14 cellular contexts compared by ENCODE assay signal in the genomic region with DNA sequence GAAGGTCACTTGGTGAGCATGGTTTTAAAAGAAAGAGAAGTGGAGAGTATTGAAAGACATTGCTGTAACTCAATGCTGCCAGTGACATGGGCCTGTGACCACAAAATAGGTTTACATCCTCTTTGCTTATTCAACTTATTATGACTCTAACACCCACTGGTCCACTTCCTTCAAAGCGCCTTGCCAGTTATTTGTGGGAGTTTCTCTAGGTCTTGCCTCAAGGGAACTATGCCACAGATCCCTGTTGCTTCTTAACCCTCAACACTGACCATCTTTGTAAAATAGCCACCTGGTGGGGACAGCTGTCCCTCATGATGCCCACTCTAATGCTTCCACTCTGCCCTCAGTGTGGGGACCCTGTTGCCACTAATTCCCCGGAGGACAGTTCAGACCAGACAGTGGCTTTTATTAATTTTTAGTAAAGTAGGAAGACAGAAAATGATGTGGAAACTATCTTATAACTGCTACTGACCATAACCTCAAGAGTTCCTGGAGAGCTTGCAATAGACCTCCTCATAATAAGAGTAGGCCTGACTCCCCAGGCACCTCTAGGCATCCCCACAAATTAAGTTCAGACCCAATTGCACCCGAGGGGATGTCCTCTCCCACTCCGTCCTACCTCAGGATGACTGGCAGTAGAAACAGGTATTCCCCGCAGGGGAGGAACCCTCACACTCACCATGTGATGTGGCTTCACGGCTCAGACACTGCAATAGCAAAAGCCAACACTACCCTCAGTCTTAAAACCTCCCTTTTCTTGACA. TPM values are rescaled to one million over a fixed set of nuclear protein-coding genes. Genes with fewer than 3 reads are reported as not detected.
A peak's percentile ranks its signal among the peaks of the same experiment; 100 is the strongest.
DNase-seq lines count a peak whose midpoint lies in the region; ATAC-seq and TF ChIP-seq lines count a peak whose summit lies in the region.
"Had no signal": no experiment of that assay in that cellular context is flagged by ENCODE, and none has a peak within 500 bp of the region (broad histone marks: within the 10 kb centered on the region; RNA-seq: fewer than 3 reads in every experiment).

No MANE protein-coding gene starts in this region.

- no peaks in the 10 kb centered on the region for H3K9me2 ChIP-seq in GM23248 (ENCODE audit: insufficient read depth)

- no peaks in the 10 kb centered on the region for H4K20me1 ChIP-seq in GM23248 (ENCODE audit: insufficient read depth)

- H3K4me1 Mint-ChIP-seq in natural killer cell, result peaks cover 16 to 17% of the 10 kb centered on the region in 2 donors

- no peak overlapping the region for H2AFZ ChIP-seq in GM23248

- no peak overlapping the region for H3K9ac ChIP-seq in GM23248

- H3K4me3 ChIP-seq in left ventricle myocardium inferior (no peak overlapping the region), sigmoid colon (no peak overlapping the region), GM23248 (no peak overlapping the region)
- H3K4me3 ChIP-seq: skin epidermis, suprapubic skin had no signal

- H3K36me3 Mint-ChIP-seq in natural killer cell, result no peaks in the 10 kb centered on the region

- H3K9me3 ChIP-seq in left ventricle myocardium inferior (replicated peaks) (no peaks in the 10 kb centered on the region), sigmoid colon (no peaks in the 10 kb centered on the region), GM23248 (ENCODE audit: low read depth) (no peaks in the 10 kb centered on the region)
- H3K9me3 ChIP-seq: suprapubic skin had no signal

- H3K79me2 ChIP-seq in GM23248 (ENCODE audit: insufficient read depth), result no peaks in the 10 kb centered on the region

- H3K27ac ChIP-seq in left ventricle myocardium inferior (replicated peaks), result no peak overlapping the region
- no peak overlapping the region for H3K27ac ChIP-seq in sigmoid colon
- no peak overlapping the region for H3K27ac ChIP-seq in GM23248
- H3K27ac ChIP-seq: skin epidermis, suprapubic skin had no signal

- H3K27me3 ChIP-seq in left ventricle myocardium inferior (ENCODE audit: low read depth) (no peaks in the 10 kb centered on the region), sigmoid colon (no peaks in the 10 kb centered on the region), GM23248 (replicated peaks; ENCODE audit: insufficient read depth) (peaks cover 5% of the 10 kb centered on the region; the same call in 1 of the 2 replicates)
- H3K27me3 ChIP-seq: suprapubic skin had no signal

- intact Hi-C loops in natural killer cell (cut with micrococcal nuclease) (no loop called here), left ventricle myocardium superior (cut with micrococcal nuclease) (no loop called here), left ventricle myocardium inferior (cut with micrococcal nuclease) (no loop called here), sigmoid colon (cut with DNase I) (no loop called here)

- no peak for TF ChIP-seq POLR2A in sigmoid colon (IDR thresholded peaks at IDR 0.05)

- no peak overlapping the region for H3K4me3 Mint-ChIP-seq in natural killer cell
- H3K4me3 Mint-ChIP-seq: effector memory CD8-positive, alpha-beta T cell had no signal

- ATAC-seq in GM19025 (IDR thresholded peaks at IDR 0.05; ENCODE audit: low read depth, unreplicated experiment) (peak; percentile 84), HG02678 (IDR thresholded peaks at IDR 0.05; ENCODE audit: unreplicated experiment) (peak; percentile 93), HG03575 (IDR thresholded peaks at IDR 0.05; ENCODE audit: extremely low read depth, insufficient number of reproducible peaks, low FRiP score, unreplicated experiment) (peak; percentile 87), natural killer cell (peak; percentile 44 to 67 (median 51)), left ventricle myocardium superior (no peak)
- ATAC-seq: effector memory CD8-positive, alpha-beta T cell; Right ventricle myocardium inferior had no signal

- in situ Hi-C loops in GM23248 (cut with MboI), result no loop called here

- no peaks in the 10 kb centered on the region for H3F3A ChIP-seq in GM23248 (ENCODE audit: insufficient read depth)

- 73 to 81% methylated on average over 6 of the region's 6 CpGs for WGBS in sigmoid colon, 2 donors
- 47 to 49% methylated on average over 6 of the region's 6 CpGs for WGBS in GM23248 (ENCODE audit: low coverage in 1 of 2, low lambda C conversion rate in 2 of 2, missing lambda C conversion rate in 2 of 2), 2 experiments

- no peak for DNase-seq in natural killer cell
- DNase-seq in left ventricle myocardium superior, result no peak
- DNase-seq in left ventricle myocardium inferior, result no peak
- no peak for DNase-seq in sigmoid colon
- DNase-seq in GM23248, result no peak
- DNase-seq: activated effector memory CD4-positive, alpha-beta T cell treated with Interleukin-2 at 50 U/mL for 16 hours; effector memory CD8-positive, alpha-beta T cell; left colon had no signal

- TF ChIP-seq CTCF in natural killer cell (IDR thresholded peaks at IDR 0.05) (no peak), left ventricle myocardium inferior (IDR thresholded peaks at IDR 0.05; ENCODE audit: borderline replicate concordance) (no peak), sigmoid colon (IDR thresholded peaks at IDR 0.05) (no peak)

- H3K27me3 Mint-ChIP-seq in natural killer cell (ENCODE audit: low read depth in 2 of 2), result peaks cover 0 to 3% of the 10 kb centered on the region in 2 donors
- H3K27me3 Mint-ChIP-seq: effector memory CD8-positive, alpha-beta T cell had no signal

- no peak for TF ChIP-seq EP300 in sigmoid colon (IDR thresholded peaks at IDR 0.05)

- peak overlapping the region in 1 of 2 donors; percentile 39 for H3K27ac Mint-ChIP-seq in natural killer cell

- no peaks in the 10 kb centered on the region for H3K4me1 ChIP-seq in left ventricle myocardium inferior
- H3K4me1 ChIP-seq in sigmoid colon, result no peaks in the 10 kb centered on the region
- no peaks in the 10 kb centered on the region for H3K4me1 ChIP-seq in GM23248 (ENCODE audit: insufficient read depth)
- H3K4me1 ChIP-seq: suprapubic skin had no signal

- no peaks in the 10 kb centered on the region for H3K9me3 Mint-ChIP-seq in natural killer cell
- H3K9me3 Mint-ChIP-seq: effector memory CD8-positive, alpha-beta T cell had no signal

- no peak overlapping the region for H3K4me2 ChIP-seq in GM23248 (ENCODE audit: unreplicated experiment)

- H3K36me3 ChIP-seq in left ventricle myocardium inferior, result no peaks in the 10 kb centered on the region
- no peaks in the 10 kb centered on the region for H3K36me3 ChIP-seq in sigmoid colon
- H3K36me3 ChIP-seq in GM23248 (ENCODE audit: low read depth), result no peaks in the 10 kb centered on the region
- H3K36me3 ChIP-seq: suprapubic skin had no signal

RNA-seq across cellular contexts. Expression of a gene that starts 31.3 kb away (rescaled TPM):
- 1 to 10 TPM in 1 of 3 donors, under 1 TPM in 1, not detected in 1; 0.40 to 1.1 TPM for total RNA-seq in natural killer cell
- not detected for total RNA-seq in left ventricle myocardium superior
- not detected for total RNA-seq in left ventricle myocardium inferior
- total RNA-seq in sigmoid colon, result not detected
- not detected for polyA plus RNA-seq in sigmoid colon
- total RNA-seq in GM23248 (2014; rRNA removed; shearing (Covaris generic)), result not detected in 2 replicates
- not detected in 2 replicates for polyA plus RNA-seq in GM23248 (2016; fragmentation: Nextera tagmentation; extraction: Ambion mirVana)
- total RNA-seq: left colon, Right ventricle myocardium inferior, suprapubic skin had no signal
